ENCODE assay signal across 8 cellular contexts in the genomic region with DNA sequence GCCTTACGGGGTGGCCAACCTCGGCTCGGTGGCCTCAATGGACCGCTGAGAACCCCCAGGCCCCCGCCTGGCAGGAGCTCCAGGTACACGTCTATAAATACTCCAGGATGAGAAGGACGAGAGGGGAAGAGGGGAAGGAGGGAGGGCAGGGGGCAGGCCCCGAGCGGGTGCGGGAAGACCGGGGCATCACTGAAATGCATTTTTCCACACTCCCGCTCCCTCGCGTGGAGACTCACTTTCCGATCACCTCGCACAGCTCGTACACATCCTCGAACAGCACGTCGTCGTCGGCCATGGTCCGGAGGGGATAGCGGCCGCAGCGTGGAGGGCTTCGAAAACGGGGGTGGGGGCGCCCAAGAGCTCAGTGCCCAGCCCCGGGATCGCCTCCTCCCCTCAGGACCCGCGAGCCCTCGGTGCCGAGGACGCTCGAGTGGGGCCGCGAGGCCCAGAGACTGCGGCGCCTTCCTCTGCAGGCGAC. TPM values are rescaled to one million over a fixed set of nuclear protein-coding genes. Genes with fewer than 3 reads are reported as not detected.
DNase-seq lines count a peak whose midpoint lies in the region; ATAC-seq and TF ChIP-seq lines count a peak whose summit lies in the region.

No MANE protein-coding gene starts in this region.

- no peak for TF ChIP-seq CTCF in activated CD8-positive, alpha-beta T cell treated with anti-CD3 and anti-CD28 coated beads for 36 hours (IDR thresholded peaks at IDR 0.05)
- no peak for TF ChIP-seq CTCF in fibroblast of lung (conservative IDR thresholded peaks at IDR 0.05 in 1 of 2, IDR thresholded peaks at IDR 0.05 in 1 of 2; ENCODE audit: low read depth in 1 of 2, low read length in 2 of 2)
- no peak for TF ChIP-seq CTCF in vagina (IDR thresholded peaks at IDR 0.05)

- ATAC-seq in GM21526 (IDR thresholded peaks at IDR 0.05; ENCODE audit: low FRiP score, unreplicated experiment) (peak; percentile 19), GM18519 (IDR thresholded peaks at IDR 0.05; ENCODE audit: low FRiP score, unreplicated experiment) (no peak)
- peak; percentile 7 for ATAC-seq in activated CD8-positive, alpha-beta T cell treated with anti-CD3 and anti-CD28 coated beads for 36 hours
- ATAC-seq in naive thymus-derived CD8-positive, alpha-beta T cell: peak; percentile 9 to 22

- peaks cover 0 to 3% (median 0%) of the 10 kb centered on the region in 5 donors for H3K9me3 Mint-ChIP-seq in CD8-positive, alpha-beta memory T cell
- H3K9me3 Mint-ChIP-seq in activated CD8-positive, alpha-beta T cell treated with anti-CD3 and anti-CD28 coated beads for 36 hours: no peaks in the 10 kb centered on the region
- H3K9me3 Mint-ChIP-seq in naive thymus-derived CD8-positive, alpha-beta T cell: peaks cover 0 to 3% (median 0%) of the 10 kb centered on the region in 9 donors

- peak overlapping the region; percentile 75 for H3K4me3 ChIP-seq in CD8-positive, alpha-beta memory T cell (ENCODE audit: low read length)
- H3K4me3 ChIP-seq in MG63 (peak overlapping the region; percentile 62), fibroblast of lung (replicated peaks in 1 of 4; ENCODE audit: control extremely low read depth in 1 of 4, insufficient read depth in 1 of 4, low read depth in 3 of 4, low read length in 4 of 4) (peak overlapping the region; percentile 70 to 93 (median 74)), vagina (peak overlapping the region; percentile 58 to 62)

- intact Hi-C loops in activated CD8-positive, alpha-beta T cell treated with anti-CD3 and anti-CD28 coated beads for 36 hours (cut with micrococcal nuclease): loop anchor here (10.0 kb wide), 1 partner anchor 128 kb away; no protein-coding TSS in a partner anchor
- intact Hi-C loops in vagina (cut with DNase I): no loop called here

- H3K27me3 ChIP-seq in CD8-positive, alpha-beta memory T cell (ENCODE audit: insufficient read depth, low read length, poor library complexity, severe bottlenecking): no peaks in the 10 kb centered on the region
- H3K27me3 ChIP-seq in MG63 (no peaks in the 10 kb centered on the region), fibroblast of lung (ENCODE audit: control insufficient read depth, insufficient read depth, low read length) (no peaks in the 10 kb centered on the region), vagina (no peaks in the 10 kb centered on the region)

- peaks cover 30 to 41% (median 36%) of the 10 kb centered on the region in 3 donors for H3K4me1 Mint-ChIP-seq in CD8-positive, alpha-beta memory T cell
- peaks cover 28% of the 10 kb centered on the region for H3K4me1 Mint-ChIP-seq in activated CD8-positive, alpha-beta T cell treated with anti-CD3 and anti-CD28 coated beads for 36 hours (ENCODE audit: low read depth)
- H3K4me1 Mint-ChIP-seq in naive thymus-derived CD8-positive, alpha-beta T cell: peaks cover 8 to 44% (median 30%) of the 10 kb centered on the region in 4 donors

- peak overlapping the region; percentile 59 for H2AFZ ChIP-seq in fibroblast of lung (ENCODE audit: low read length)

- peak overlapping the region; percentile 66 for H3K9ac ChIP-seq in fibroblast of lung (ENCODE audit: insufficient read depth, low read length)

- peak overlapping the region; percentile 87 to 99 (median 92) for H3K4me3 Mint-ChIP-seq in CD8-positive, alpha-beta memory T cell
- H3K4me3 Mint-ChIP-seq in activated CD8-positive, alpha-beta T cell treated with anti-CD3 and anti-CD28 coated beads for 36 hours: peak overlapping the region; percentile 96
- H3K4me3 Mint-ChIP-seq in naive thymus-derived CD8-positive, alpha-beta T cell: peak overlapping the region; percentile 88 to 98 (median 95)

- POLR2A ChIA-PET in CD8-positive, alpha-beta memory T cell (lab: Charles Lee): interaction anchor here (0.7 to 1.2 kb wide), 3 partner anchors 11 to 1025 kb away, joined by 3 to 4 read pairs (median 3); no protein-coding TSS in a partner anchor
- POLR2A ChIA-PET in activated CD8-positive, alpha-beta T cell treated with anti-CD3 and anti-CD28 coated beads for 36 hours (lab: Charles Lee): interaction anchor here (0.6 to 1.0 kb wide), 3 partner anchors 71 to 259 kb away, joined by 3 to 4 read pairs (median 3); no protein-coding TSS in a partner anchor
- POLR2A ChIA-PET in naive thymus-derived CD8-positive, alpha-beta T cell (lab: Charles Lee): interaction anchor here (0.6 to 2.4 kb wide), 8 partner anchors 13 to 1022 kb away, joined by 3 to 7 read pairs (median 3); no protein-coding TSS in a partner anchor

- TF ChIP-seq POLR2A in vagina (IDR thresholded peaks at IDR 0.05): no peak

- H3K4me2 ChIP-seq in fibroblast of lung (ENCODE audit: extremely low read depth, insufficient read depth, low read length): peak overlapping the region; percentile 67

- no peaks in the 10 kb centered on the region for H3K9me3 ChIP-seq in CD8-positive, alpha-beta memory T cell (ENCODE audit: low read length)
- H3K9me3 ChIP-seq in MG63: no peaks in the 10 kb centered on the region
- no peaks in the 10 kb centered on the region for H3K9me3 ChIP-seq in fibroblast of lung (ENCODE audit: control insufficient read depth, insufficient read depth, low read depth, low read length)
- no peaks in the 10 kb centered on the region for H3K9me3 ChIP-seq in vagina

- CTCF ChIA-PET in CD8-positive, alpha-beta memory T cell (lab: Charles Lee): interaction anchor here (1.5 kb wide), 1 partner anchor 1022 kb away, joined by 8 read pairs; no protein-coding TSS in a partner anchor
- CTCF ChIA-PET in activated CD8-positive, alpha-beta T cell treated with anti-CD3 and anti-CD28 coated beads for 36 hours (lab: Charles Lee): no interaction called here

- no peaks in the 10 kb centered on the region for H4K20me1 ChIP-seq in fibroblast of lung (ENCODE audit: control insufficient read depth, extremely low read depth, insufficient read depth, low read length)

- peak in 4 of 5 donors; percentile 2 to 45 (median 7) for DNase-seq in CD8-positive, alpha-beta memory T cell
- DNase-seq in MG63 (peak; percentile 3), fibroblast of lung (ENCODE audit: low read depth in 2 of 2) (peak; percentile 10 to 12), vagina (ENCODE audit: extremely low spot score in 2 of 2) (no peak)
- DNase-seq in activated CD8-positive, alpha-beta T cell treated with anti-CD3 and anti-CD28 coated beads for 36 hours: peak; percentile 21
- DNase-seq in naive thymus-derived CD8-positive, alpha-beta T cell: peak in 8 of 10 donors; percentile 1 to 30 (median 20)

- peaks cover 29% of the 10 kb centered on the region for H3K79me2 ChIP-seq in fibroblast of lung (ENCODE audit: control insufficient read depth, insufficient read depth, low read length)

- H3K27ac Mint-ChIP-seq in CD8-positive, alpha-beta memory T cell: peak overlapping the region; percentile 50 to 91 (median 88)
- H3K27ac Mint-ChIP-seq in activated CD8-positive, alpha-beta T cell treated with anti-CD3 and anti-CD28 coated beads for 36 hours: peak overlapping the region; percentile 93
- H3K27ac Mint-ChIP-seq in naive thymus-derived CD8-positive, alpha-beta T cell: peak overlapping the region; percentile 66 to 96 (median 92)

- H3K27me3 Mint-ChIP-seq in CD8-positive, alpha-beta memory T cell: peaks cover 0 to 2% of the 10 kb centered on the region in 2 donors
- no peaks in the 10 kb centered on the region for H3K27me3 Mint-ChIP-seq in activated CD8-positive, alpha-beta T cell treated with anti-CD3 and anti-CD28 coated beads for 36 hours
- no peaks in the 10 kb centered on the region for H3K27me3 Mint-ChIP-seq in naive thymus-derived CD8-positive, alpha-beta T cell

- no peaks in the 10 kb centered on the region for H3K4me1 ChIP-seq in CD8-positive, alpha-beta memory T cell (ENCODE audit: insufficient read depth, low read length)
- H3K4me1 ChIP-seq in fibroblast of lung (ENCODE audit: control insufficient read depth, extremely low read depth, insufficient read depth, low read length) (no peaks in the 10 kb centered on the region), vagina (no peaks in the 10 kb centered on the region)

- H3K36me3 ChIP-seq in CD8-positive, alpha-beta memory T cell (ENCODE audit: insufficient read depth, low read length): no peaks in the 10 kb centered on the region
- no peaks in the 10 kb centered on the region for H3K36me3 ChIP-seq in MG63
- no peaks in the 10 kb centered on the region for H3K36me3 ChIP-seq in fibroblast of lung (ENCODE audit: control insufficient read depth, insufficient read depth, low read length)
- H3K36me3 ChIP-seq in vagina: no peaks in the 10 kb centered on the region

- H3K27ac ChIP-seq in CD8-positive, alpha-beta memory T cell (ENCODE audit: low read depth, low read length): peak overlapping the region; percentile 12
- H3K27ac ChIP-seq in fibroblast of lung (ENCODE audit: insufficient read depth, low read length) (peak overlapping the region; percentile 66), vagina (peak overlapping the region; percentile 74)

- H3K36me3 Mint-ChIP-seq in CD8-positive, alpha-beta memory T cell: peaks cover 0 to 6% (median 0%) of the 10 kb centered on the region in 3 donors
- H3K36me3 Mint-ChIP-seq in activated CD8-positive, alpha-beta T cell treated with anti-CD3 and anti-CD28 coated beads for 36 hours (ENCODE audit: low read depth): no peaks in the 10 kb centered on the region
- H3K36me3 Mint-ChIP-seq in naive thymus-derived CD8-positive, alpha-beta T cell: no peaks in the 10 kb centered on the region

RNA-seq across cellular contexts. Expression of a gene that starts 0.6 kb away (rescaled TPM):
- 10 to 100 TPM; 28.4 to 32.5 TPM for total RNA-seq in CD8-positive, alpha-beta memory T cell
- polyA plus RNA-seq in CD8-positive, alpha-beta memory T cell: 20.2 TPM
- total RNA-seq in MG63 (2014; rRNA removed; shearing (Covaris generic); ENCODE audit: low replicate concordance): 10.9 and 21.8 TPM in 2 replicates
- 10 to 100 TPM; 18.2 to 20.2 TPM for total RNA-seq in activated CD8-positive, alpha-beta T cell treated with anti-CD3 and anti-CD28 coated beads for 36 hours
- 57.0 and 78.3 TPM in 2 replicates for total RNA-seq in fibroblast of lung
- polyA plus RNA-seq in fibroblast of lung: 27.4 and 30.7 TPM in 2 replicates
- 16.8 and 18.5 TPM in 2 replicates for polyA plus RNA-seq in fibroblast of lung (2012)
- polyA minus RNA-seq in fibroblast of lung (ENCODE audit: low replicate concordance): 9.8 and 23.4 TPM in 2 replicates
- 10 to 100 TPM; 90.3 to 90.4 TPM for total RNA-seq in naive thymus-derived CD8-positive, alpha-beta T cell
- 10 to 100 TPM in 2 of 3 donors, 1 to 10 TPM in 1; 4.6 to 16.1 (median 11.4) TPM for polyA plus RNA-seq in naive thymus-derived CD8-positive, alpha-beta T cell
- 41.0 TPM for total RNA-seq in vagina

Comparison
In these comparisons a context has a peak if more than half of its experiments do, and no peak if none do; other contexts are left out.
1. DNase-seq: peak in CD8-positive, alpha-beta memory T cell (4 of 5), MG63 (single experiment), activated CD8-positive, alpha-beta T cell treated with anti-CD3 and anti-CD28 coated beads for 36 hours (single experiment), fibroblast of lung (2 of 2) and naive thymus-derived CD8-positive, alpha-beta T cell (8 of 10); none in vagina (0 of 2).
2. H3K27ac ChIP-seq: peak in every context shown above with its lines; median percentile 74 in vagina; 66 in fibroblast of lung; 12 in CD8-positive, alpha-beta memory T cell.
3. Peak in every context shown above with its lines, with median percentiles within 50 percentile points of each other: H3K4me3 ChIP-seq, H3K27ac Mint-ChIP-seq and H3K4me3 Mint-ChIP-seq.